In genomic region chr19:52689804-52690394, GRCh38 we compare ENCODE assay signal across 8 cellular contexts. TPM values are rescaled to one million over a fixed set of nuclear protein-coding genes. Genes with fewer than 3 reads are reported as not detected.
DNase-seq lines count a peak whose midpoint lies in the region; ATAC-seq and TF ChIP-seq lines count a peak whose summit lies in the region.

No MANE protein-coding gene starts in this region.

- H3K4me3 Mint-ChIP-seq in T-helper 2 cell treated with Interferon-gamma antibody and Interleukin-4, amounts not matched to agents 5 μg/mL and 100 μg/mL, for 36 hours = peak overlapping the region; percentile 96

- H3K27ac ChIP-seq in breast epithelium = peak overlapping the region; percentile 96

- peak overlapping the region; percentile 63 to 81 (median 65) for H3K4me3 ChIP-seq in breast epithelium
- H3K4me3 ChIP-seq in kidney epithelial cell (ENCODE audit: low read depth, low read length) = peak overlapping the region; percentile 66

- no peak for TF ChIP-seq POLR2A in breast epithelium (IDR thresholded peaks at IDR 0.05)

- peaks cover 31% of the 10 kb centered on the region for H3K9me3 Mint-ChIP-seq in T-helper 2 cell treated with Interferon-gamma antibody and Interleukin-4, amounts not matched to agents 5 μg/mL and 100 μg/mL, for 36 hours

- TF ChIP-seq CTCF in breast epithelium (IDR thresholded peaks at IDR 0.05) (no peak), kidney epithelial cell (IDR thresholded peaks at IDR 0.05; ENCODE audit: insufficient read depth, low read length, poor library complexity, severe bottlenecking) (no peak)

- no peaks in the 10 kb centered on the region for H3K4me1 ChIP-seq in breast epithelium

- peak; percentile 13 for DNase-seq in T-helper 2 cell treated with Interferon-gamma antibody and Interleukin-4, amounts not matched to agents 5 μg/mL and 100 μg/mL, for 36 hours (ENCODE audit: low spot score)
- peak; percentile 26 to 60 for DNase-seq in breast epithelium (ENCODE audit: low spot score in 2 of 2)
- DNase-seq in kidney epithelial cell (ENCODE audit: low read depth) = no peak
- DNase-seq in stimulated activated CD4-positive, alpha-beta T cell treated with anti-CD3 and anti-CD28 coated beads, Interleukin-1b, Interleukin-23, amount 100 ng/mL, for 48 hours = peak; percentile 34
- DNase-seq in germinal center (ENCODE audit: low spot score) = no peak

- H3K27ac Mint-ChIP-seq in T-helper 2 cell treated with Interferon-gamma antibody and Interleukin-4, amounts not matched to agents 5 μg/mL and 100 μg/mL, for 36 hours = peak overlapping the region; percentile 95

- H3K27me3 ChIP-seq in breast epithelium (no peaks in the 10 kb centered on the region), kidney epithelial cell (ENCODE audit: control insufficient read depth, insufficient read depth, low read length) (no peaks in the 10 kb centered on the region)

- H3K36me3 Mint-ChIP-seq in T-helper 2 cell treated with Interferon-gamma antibody and Interleukin-4, amounts not matched to agents 5 μg/mL and 100 μg/mL, for 36 hours (ENCODE audit: low read depth) = peaks cover 26% of the 10 kb centered on the region

- intact Hi-C loops in breast epithelium (cut with DNase I; ENCODE audit: low total_unique reads) = no loop called here

- no peaks in the 10 kb centered on the region for H3K27me3 Mint-ChIP-seq in T-helper 2 cell treated with Interferon-gamma antibody and Interleukin-4, amounts not matched to agents 5 μg/mL and 100 μg/mL, for 36 hours (ENCODE audit: low read depth)

- ATAC-seq in GM19023 (IDR thresholded peaks at IDR 0.05; ENCODE audit: unreplicated experiment) (peak; percentile 40), HG03095 (IDR thresholded peaks at IDR 0.05; ENCODE audit: unreplicated experiment) (peak; percentile 28), GM19328 (IDR thresholded peaks at IDR 0.05; ENCODE audit: unreplicated experiment) (no peak)

- no peaks in the 10 kb centered on the region for H3K9me3 ChIP-seq in breast epithelium

- H3K36me3 ChIP-seq in breast epithelium = no peaks in the 10 kb centered on the region
- no peaks in the 10 kb centered on the region for H3K36me3 ChIP-seq in kidney epithelial cell (ENCODE audit: control insufficient read depth, insufficient read depth, low read length)

- peaks cover 24% of the 10 kb centered on the region for H3K4me1 Mint-ChIP-seq in T-helper 2 cell treated with Interferon-gamma antibody and Interleukin-4, amounts not matched to agents 5 μg/mL and 100 μg/mL, for 36 hours (ENCODE audit: low read depth)

RNA-seq across cellular contexts. Expression of gene ZNF611, which starts 44.9 kb away (rescaled TPM):
- total RNA-seq in breast epithelium (10 to 100 TPM; 11.8 to 23.0 (median 16.7) TPM), kidney epithelial cell (13.7 and 16.4 TPM in 2 replicates)

RNA-seq across cellular contexts. Expression of gene ZNF83, which starts 51.7 kb away (rescaled TPM):
- total RNA-seq in breast epithelium = 100 to 1,000 TPM in 1 of 3 donors, 10 to 100 TPM in 2; 61.0 to 120 (median 71.8) TPM
- 60.2 and 60.8 TPM in 2 replicates for total RNA-seq in kidney epithelial cell

Comparison
In these comparisons a context has a peak if more than half of its experiments do, and no peak if none do; other contexts are left out.
1. DNase-seq: peak in T-helper 2 cell treated with Interferon-gamma antibody and Interleukin-4, amounts not matched to agents 5 μg/mL and 100 μg/mL, for 36 hours (single experiment), breast epithelium (2 of 2) and stimulated activated CD4-positive, alpha-beta T cell treated with anti-CD3 and anti-CD28 coated beads, Interleukin-1b, Interleukin-23, amount 100 ng/mL, for 48 hours (single experiment); none in kidney epithelial cell (single experiment) and germinal center (single experiment).